20 cellular contexts compared by ENCODE assay signal in the genomic region with DNA sequence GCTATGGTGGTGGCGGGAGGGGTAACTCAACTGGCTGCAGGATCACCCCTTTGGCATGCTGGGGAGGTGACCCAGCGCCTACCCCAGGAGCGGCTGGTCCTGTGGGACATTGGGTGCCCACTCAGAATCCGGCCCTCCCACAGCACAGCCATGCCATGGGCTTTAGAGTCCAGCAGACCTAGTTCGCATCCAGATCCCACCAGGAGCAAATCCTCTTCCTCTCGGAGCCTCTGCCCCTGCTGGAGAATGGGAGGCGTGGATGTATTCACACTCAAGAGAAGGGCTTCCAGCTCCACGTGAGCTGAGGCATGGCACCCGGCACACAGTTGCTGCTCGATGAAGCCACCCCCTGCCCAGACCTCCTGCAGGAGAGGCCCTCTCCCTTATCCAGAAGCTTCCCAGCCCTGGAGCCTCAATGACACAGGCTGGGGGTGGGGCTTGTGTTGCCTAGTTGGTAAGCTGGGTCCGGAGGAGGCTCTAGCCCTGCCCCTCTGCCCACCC. TPM values are rescaled to one million over a fixed set of nuclear protein-coding genes. Genes with fewer than 3 reads are reported as not detected.
DNase-seq lines count a peak whose midpoint lies in the region; ATAC-seq and TF ChIP-seq lines count a peak whose summit lies in the region.
"Had no signal": no experiment of that assay in that cellular context is flagged by ENCODE, and none has a peak within 500 bp of the region (broad histone marks: within the 10 kb centered on the region; RNA-seq: fewer than 3 reads in every experiment).

No MANE protein-coding gene starts in this region.

- POLR2A ChIA-PET in activated CD4-positive, alpha-beta memory T cell treated with anti-CD3 and anti-CD28 coated beads for 36 hours (lab: Charles Lee): no interaction called here

- peak overlapping the region; percentile 67 for H3K18ac ChIP-seq in neuronal stem cell (ENCODE audit: low read length)

- no peaks in the 10 kb centered on the region for H3K9me3 Mint-ChIP-seq in stimulated activated naive CD8-positive, alpha-beta T cell treated with anti-CD3 and anti-CD28 coated beads, Interleukin-15, amount 100 ng/mL, for 72 hours
- H3K9me3 Mint-ChIP-seq in glutamatergic neuron (ENCODE audit: unreplicated experiment): peaks cover 5% of the 10 kb centered on the region
- H3K9me3 Mint-ChIP-seq in activated CD4-positive, alpha-beta memory T cell treated with anti-CD3 and anti-CD28 coated beads for 36 hours: no peaks in the 10 kb centered on the region
- H3K9me3 Mint-ChIP-seq: activated T-helper 17 cell treated with anti-CD3 and anti-CD28 coated beads, Interleukin-2, amount 50 U/mL, for 72 hours; stimulated activated effector memory CD8-positive, alpha-beta T cell treated with anti-CD3 and anti-CD28 coated beads, Interleukin-12 subunit alpha, Interleukin-12 subunit beta, amount 100 ng/mL, for 72 hours had no signal

- H3K4me1 Mint-ChIP-seq in stimulated activated naive CD8-positive, alpha-beta T cell treated with anti-CD3 and anti-CD28 coated beads, Interleukin-15, amount 100 ng/mL, for 72 hours: peaks cover 18% of the 10 kb centered on the region
- peaks cover 29% of the 10 kb centered on the region for H3K4me1 Mint-ChIP-seq in glutamatergic neuron (ENCODE audit: low read depth, unreplicated experiment)
- no peaks in the 10 kb centered on the region for H3K4me1 Mint-ChIP-seq in activated CD4-positive, alpha-beta memory T cell treated with anti-CD3 and anti-CD28 coated beads for 36 hours (ENCODE audit: low read depth)
- H3K4me1 Mint-ChIP-seq: CD4-positive, alpha-beta memory T cell had no signal

- H3K4me3 Mint-ChIP-seq in stimulated activated naive CD8-positive, alpha-beta T cell treated with anti-CD3 and anti-CD28 coated beads, Interleukin-15, amount 100 ng/mL, for 72 hours: no peak overlapping the region
- H3K4me3 Mint-ChIP-seq in glutamatergic neuron (ENCODE audit: unreplicated experiment): no peak overlapping the region
- H3K4me3 Mint-ChIP-seq in activated CD4-positive, alpha-beta memory T cell treated with anti-CD3 and anti-CD28 coated beads for 36 hours: no peak overlapping the region
- H3K4me3 Mint-ChIP-seq: activated T-helper 17 cell treated with anti-CD3 and anti-CD28 coated beads, Interleukin-2, amount 50 U/mL, for 72 hours; CD4-positive, alpha-beta memory T cell; stimulated activated effector memory CD8-positive, alpha-beta T cell treated with anti-CD3 and anti-CD28 coated beads, Interleukin-12 subunit alpha, Interleukin-12 subunit beta, amount 100 ng/mL, for 72 hours had no signal

- peak overlapping the region; percentile 17 for H3K9ac ChIP-seq in neuronal stem cell (ENCODE audit: low read depth, low read length, poor library complexity)

- H3K23ac ChIP-seq in neuronal stem cell (ENCODE audit: low read depth, low read length, poor library complexity): no peak overlapping the region

- ATAC-seq in stimulated activated naive CD8-positive, alpha-beta T cell treated with anti-CD3 and anti-CD28 coated beads, Interleukin-15, Interleukin-2, amounts not matched to agents 100 U/mL and 50 U/mL, for 24 hours: no peak
- no peak for ATAC-seq in stimulated activated naive CD8-positive, alpha-beta T cell treated with anti-CD3 and anti-CD28 coated beads, Interleukin-15, amount 100 ng/mL, for 72 hours
- ATAC-seq in GM18909 (IDR thresholded peaks at IDR 0.05; ENCODE audit: poor library complexity, unreplicated experiment): no peak
- ATAC-seq: activated T-helper 17 cell treated with anti-CD3 and anti-CD28 coated beads, Interleukin-2, amount 50 U/mL, for 72 hours; gastrocnemius medialis; GM12878; stimulated activated effector memory CD8-positive, alpha-beta T cell treated with anti-CD3 and anti-CD28 coated beads, Interleukin-12 subunit alpha, Interleukin-12 subunit beta, amount 100 ng/mL, for 72 hours had no signal

- H3K9me3 ChIP-seq in neuronal stem cell (replicated peaks in 1 of 2; ENCODE audit: control insufficient read depth in 2 of 2, insufficient read depth in 1 of 2, low read depth in 1 of 2, low read length in 2 of 2): no peaks in the 10 kb centered on the region
- H3K9me3 ChIP-seq: gastrocnemius medialis, thyroid gland had no signal

- peak overlapping the region; percentile 64 for H2AK5ac ChIP-seq in neuronal stem cell (ENCODE audit: low read depth, low read length)

- H3K4me2 ChIP-seq in neuronal stem cell (ENCODE audit: insufficient read depth, low read length, poor library complexity, severe bottlenecking): no peak overlapping the region

- no peak for TF ChIP-seq CTCF in glutamatergic neuron (IDR thresholded peaks at IDR 0.05; ENCODE audit: partially characterized antibody, unreplicated experiment)

- H3K4ac ChIP-seq in neuronal stem cell (ENCODE audit: low read length): no peak overlapping the region

- no peak overlapping the region for H4K8ac ChIP-seq in neuronal stem cell (ENCODE audit: low read depth, low read length)

- H2BK15ac ChIP-seq in neuronal stem cell (ENCODE audit: low read length): peak overlapping the region; percentile 50

- peaks cover 28 to 46% of the 10 kb centered on the region in 2 donors for H3K4me1 ChIP-seq in neuronal stem cell (ENCODE audit: control insufficient read depth in 2 of 2, insufficient read depth in 1 of 2, low read depth in 1 of 2, low read length in 2 of 2)
- H3K4me1 ChIP-seq: thyroid gland had no signal

- DNase-seq in stimulated activated naive CD8-positive, alpha-beta T cell treated with anti-CD3 and anti-CD28 coated beads, Interleukin-15, Interleukin-2, amounts not matched to agents 100 U/mL and 50 U/mL, for 24 hours: peak; percentile 0
- no peak for DNase-seq in stimulated activated naive CD8-positive, alpha-beta T cell treated with anti-CD3 and anti-CD28 coated beads, Interleukin-15, amount 100 ng/mL, for 72 hours
- DNase-seq in glutamatergic neuron (peak; percentile 10), neuronal stem cell (ENCODE audit: low spot score) (no peak), NCI-H2107 treated with DMSO at 0.1 percent for 48 hours (lab: John Stamatoyannopoulos, UW; ENCODE audit: unreplicated experiment) (no peak), inferior parietal cortex (ENCODE audit: extremely low spot score) (no peak)
- DNase-seq in activated CD4-positive, alpha-beta memory T cell treated with anti-CD3 and anti-CD28 coated beads for 36 hours: no peak
- DNase-seq: CD4-positive, alpha-beta memory T cell; DMS153; GF-D8; NCI-H1105; NCI-H510A treated with DMSO at 0.1 percent for 48 hours; occipital lobe; thyroid gland had no signal

- H3K14ac ChIP-seq in neuronal stem cell (ENCODE audit: low read length): no peak overlapping the region

- no peaks in the 10 kb centered on the region for H3K36me3 ChIP-seq in neuronal stem cell (replicated peaks in 1 of 2; ENCODE audit: control insufficient read depth in 2 of 2, insufficient read depth in 2 of 2, low read length in 2 of 2)
- H3K36me3 ChIP-seq: gastrocnemius medialis, thyroid gland had no signal

- WGBS in neuronal stem cell (ENCODE audit: extremely low coverage in 2 of 2, insufficient read length in 2 of 2, insufficient replicate concordance in 1 of 2), 2 donors: no CpG with 5 or more reads among the region's 11 CpGs

- no peak overlapping the region for H2BK5ac ChIP-seq in neuronal stem cell (ENCODE audit: low read length)

- H3K27ac ChIP-seq in neuronal stem cell (replicated peaks; ENCODE audit: low read length): no peak overlapping the region
- H3K27ac ChIP-seq: gastrocnemius medialis, RWPE1, thyroid gland had no signal

- CTCF ChIA-PET in activated CD4-positive, alpha-beta memory T cell treated with anti-CD3 and anti-CD28 coated beads for 36 hours (lab: Charles Lee): no interaction called here

- H2AFZ ChIP-seq in neuronal stem cell (ENCODE audit: low read length): no peak overlapping the region

- peaks cover 0 to 24% (median 0%) of the 10 kb centered on the region in 3 experiments for H3K27me3 ChIP-seq in neuronal stem cell (ENCODE audit: control insufficient read depth in 3 of 3, insufficient read depth in 3 of 3, low read depth in 1 of 3, low read length in 3 of 3)
- H3K27me3 ChIP-seq: gastrocnemius medialis, thyroid gland had no signal

- H2BK12ac ChIP-seq in neuronal stem cell (ENCODE audit: low read length): peak overlapping the region; percentile 44

- H3K27me3 Mint-ChIP-seq in stimulated activated naive CD8-positive, alpha-beta T cell treated with anti-CD3 and anti-CD28 coated beads, Interleukin-15, amount 100 ng/mL, for 72 hours: peaks cover 28% of the 10 kb centered on the region
- no peaks in the 10 kb centered on the region for H3K27me3 Mint-ChIP-seq in glutamatergic neuron (ENCODE audit: unreplicated experiment)
- peaks cover 17% of the 10 kb centered on the region for H3K27me3 Mint-ChIP-seq in activated CD4-positive, alpha-beta memory T cell treated with anti-CD3 and anti-CD28 coated beads for 36 hours

- H4K91ac ChIP-seq in neuronal stem cell (ENCODE audit: low read depth, low read length, poor library complexity): no peak overlapping the region

- no peak overlapping the region for H2BK120ac ChIP-seq in neuronal stem cell (ENCODE audit: low read depth, low read length)

- peaks cover 9% of the 10 kb centered on the region for H3K79me1 ChIP-seq in neuronal stem cell (ENCODE audit: low read depth, low read length)

- no peak overlapping the region for H3K27ac Mint-ChIP-seq in stimulated activated naive CD8-positive, alpha-beta T cell treated with anti-CD3 and anti-CD28 coated beads, Interleukin-15, amount 100 ng/mL, for 72 hours
- no peak overlapping the region for H3K27ac Mint-ChIP-seq in glutamatergic neuron (ENCODE audit: unreplicated experiment)
- H3K27ac Mint-ChIP-seq in activated CD4-positive, alpha-beta memory T cell treated with anti-CD3 and anti-CD28 coated beads for 36 hours: no peak overlapping the region
- H3K27ac Mint-ChIP-seq: activated T-helper 17 cell treated with anti-CD3 and anti-CD28 coated beads, Interleukin-2, amount 50 U/mL, for 72 hours; stimulated activated effector memory CD8-positive, alpha-beta T cell treated with anti-CD3 and anti-CD28 coated beads, Interleukin-12 subunit alpha, Interleukin-12 subunit beta, amount 100 ng/mL, for 72 hours had no signal

- no peaks in the 10 kb centered on the region for H3K36me3 Mint-ChIP-seq in glutamatergic neuron (ENCODE audit: unreplicated experiment)
- no peaks in the 10 kb centered on the region for H3K36me3 Mint-ChIP-seq in activated CD4-positive, alpha-beta memory T cell treated with anti-CD3 and anti-CD28 coated beads for 36 hours
- H3K36me3 Mint-ChIP-seq: CD4-positive, alpha-beta memory T cell; stimulated activated effector memory CD8-positive, alpha-beta T cell treated with anti-CD3 and anti-CD28 coated beads, Interleukin-12 subunit alpha, Interleukin-12 subunit beta, amount 100 ng/mL, for 72 hours had no signal

- intact Hi-C loops in activated CD4-positive, alpha-beta memory T cell treated with anti-CD3 and anti-CD28 coated beads for 36 hours (cut with micrococcal nuclease): no loop called here

- H3K4me3 ChIP-seq in neuronal stem cell (ENCODE audit: low read length in 2 of 2): no peak overlapping the region
- H3K4me3 ChIP-seq: gastrocnemius medialis, GM12878, thyroid gland had no signal

RNA-seq across cellular contexts. Expression of a gene that starts 17.7 kb away (rescaled TPM):
- total RNA-seq in glutamatergic neuron (ENCODE audit: unreplicated experiment): 18.1 TPM
- 14.4 TPM for polyA plus RNA-seq in neuronal stem cell (2013, experiment 1 of 2)
- 14.3 TPM for polyA plus RNA-seq in neuronal stem cell (2013, experiment 2 of 2)
- under 1 TPM; 0.29 to 0.55 TPM for total RNA-seq in activated CD4-positive, alpha-beta memory T cell treated with anti-CD3 and anti-CD28 coated beads for 36 hours

Comparison
In these comparisons a context has a peak if more than half of its experiments do, and no peak if none do; other contexts are left out.
1. DNase-seq: peak in stimulated activated naive CD8-positive, alpha-beta T cell treated with anti-CD3 and anti-CD28 coated beads, Interleukin-15, Interleukin-2, amounts not matched to agents 100 U/mL and 50 U/mL, for 24 hours (single experiment) and glutamatergic neuron (single experiment); none in stimulated activated naive CD8-positive, alpha-beta T cell treated with anti-CD3 and anti-CD28 coated beads, Interleukin-15, amount 100 ng/mL, for 72 hours (0 of 2), neuronal stem cell (single experiment), NCI-H2107 treated with DMSO at 0.1 percent for 48 hours (single experiment), inferior parietal cortex (single experiment) and activated CD4-positive, alpha-beta memory T cell treated with anti-CD3 and anti-CD28 coated beads for 36 hours (single experiment).
2. RNA of a gene that starts 17.7 kb away (total RNA-seq): 18.1 TPM in glutamatergic neuron (single experiment); 0.29 to 0.55 TPM in activated CD4-positive, alpha-beta memory T cell treated with anti-CD3 and anti-CD28 coated beads for 36 hours; every median in the first group is over 10 times any median in the second.